In genomic region chr9:92403153-92403552, GRCh38 we compare ENCODE assay signal across 32 cellular contexts. TPM values are rescaled to one million over a fixed set of nuclear protein-coding genes. Genes with fewer than 3 reads are reported as not detected.
DNase-seq lines count a peak whose midpoint lies in the region; ATAC-seq and TF ChIP-seq lines count a peak whose summit lies in the region.
"Had no signal": no experiment of that assay in that cellular context is flagged by ENCODE, and none has a peak within 500 bp of the region (broad histone marks: within the 10 kb centered on the region; RNA-seq: fewer than 3 reads in every experiment).

No MANE protein-coding gene starts in this region.

- no peaks in the 10 kb centered on the region for H3K36me3 Mint-ChIP-seq in MCF 10A (ENCODE audit: insufficient read depth, unreplicated experiment)
- H3K36me3 Mint-ChIP-seq: CD14-positive monocyte, T-cell had no signal

- peaks cover under 1% of the 10 kb centered on the region for H3K9me3 Mint-ChIP-seq in MCF 10A (ENCODE audit: unreplicated experiment)
- H3K9me3 Mint-ChIP-seq: CD14-positive monocyte, T-cell had no signal

- H3K27me3 Mint-ChIP-seq in MCF 10A (ENCODE audit: insufficient read depth, unreplicated experiment) = no peaks in the 10 kb centered on the region
- H3K27me3 Mint-ChIP-seq: activated naive CD8-positive, alpha-beta T cell treated with anti-CD3 and anti-CD28 coated beads, Interleukin-2, amount 10 ng/mL, durations not matched to agents 7 days and 5 days; T-cell had no signal

- ATAC-seq in psoas muscle (no peak), PC-3 (no peak), GM18520 (IDR thresholded peaks at IDR 0.05; ENCODE audit: unreplicated experiment) (no peak)
- ATAC-seq: T-cell had no signal

- TF ChIP-seq POLR2A in breast epithelium (IDR thresholded peaks at IDR 0.05) = no peak
- TF ChIP-seq POLR2A in uterus (IDR thresholded peaks at IDR 0.05) = no peak

- CTCF ChIA-PET in MCF 10A (lab: Yijun Ruan, JAX) (no interaction called here), PC-3 (lab: Charles Lee) (no interaction called here)

- H3K27ac ChIP-seq in breast epithelium = no peak overlapping the region
- H3K27ac ChIP-seq in psoas muscle = no peak overlapping the region
- H3K27ac ChIP-seq in uterus = peak overlapping the region; percentile 74 to 87
- no peak overlapping the region for H3K27ac ChIP-seq in PC-3 (ENCODE audit: low read length)
- H3K27ac ChIP-seq: 22Rv1, epithelial cell of prostate had no signal

- H3K36me3 ChIP-seq in breast epithelium (no peaks in the 10 kb centered on the region), psoas muscle (ENCODE audit: insufficient read depth in 1 of 2, low read depth in 1 of 2) (no peaks in the 10 kb centered on the region), uterus (no peaks in the 10 kb centered on the region), PC-3 (ENCODE audit: low read depth, low read length) (no peaks in the 10 kb centered on the region)

- H3K4me3 ChIP-seq in breast epithelium (peak overlapping the region; percentile 2 to 14 (median 10)), fibroblast of the aortic adventitia (ENCODE audit: low read depth, low read length) (peak overlapping the region; percentile 50), psoas muscle (peak overlapping the region; percentile 41), uterus (peak overlapping the region in 1 of 2 donors; percentile 9), PC-3 (ENCODE audit: low read length) (no peak overlapping the region)

- intact Hi-C loops in breast epithelium (cut with DNase I; ENCODE audit: low total_unique reads) (no loop called here), MCF 10A (cut with micrococcal nuclease) (no loop called here), psoas muscle (cut with DNase I) (no loop called here), uterus (cut with DNase I; ENCODE audit: low total_unique reads) (no loop called here), PC-3 (cut with micrococcal nuclease) (no loop called here)

- H2AFZ ChIP-seq in PC-3 (ENCODE audit: low read length) = no peak overlapping the region

- H3K4me1 ChIP-seq in breast epithelium = no peaks in the 10 kb centered on the region
- no peaks in the 10 kb centered on the region for H3K4me1 ChIP-seq in psoas muscle
- no peaks in the 10 kb centered on the region for H3K4me1 ChIP-seq in uterus
- H3K4me1 ChIP-seq in PC-3 (ENCODE audit: insufficient read depth, low read length) = no peaks in the 10 kb centered on the region

- H4K20me1 ChIP-seq in PC-3 (ENCODE audit: low read length) = no peaks in the 10 kb centered on the region

- BruUV-seq in MCF 10A (replicated peaks; lab: Mats Ljungman, UMichigan) = no TSS peak
- BruUV-seq in PC-3 (replicated peaks; lab: Mats Ljungman, UMichigan) = no TSS peak

- DNase-seq in breast epithelium (ENCODE audit: low spot score in 2 of 2) = no peak
- no peak for DNase-seq in MCF 10A (ENCODE audit: unreplicated experiment)
- no peak for DNase-seq in fibroblast of the aortic adventitia (ENCODE audit: low read depth)
- DNase-seq in psoas muscle = no peak
- DNase-seq in uterus = no peak
- no peak for DNase-seq in NCI-H2227 treated with DMSO at 0.1 percent for 48 hours (lab: John Stamatoyannopoulos, UW)
- no peak for DNase-seq in PC-3
- DNase-seq: activated CD4-positive, alpha-beta T cell treated with anti-CD3 and anti-CD28 coated beads, Interleukin-2, amount 50 U/mL, for 48 hours; activated CD8-positive, alpha-beta memory T cell treated with anti-CD3 and anti-CD28 coated beads, Interleukin-2, amount 50 U/mL, for 48 hours; activated naive CD8-positive, alpha-beta T cell treated with anti-CD3 and anti-CD28 coated beads, Interleukin-2, amount 10 ng/mL, durations not matched to agents 7 days and 5 days; DMS79; effector CD8-positive, alpha-beta T cell; foreskin fibroblast; GF-D8; hippocampal formation; left cardiac atrium; mesendoderm; NCI-H1417; NCI-H2029 treated with DMSO at 0.1 percent for 48 hours; NCI-H226; NCI-H774; nucleus accumbens; stimulated activated CD4-positive, alpha-beta T cell treated with anti-CD3 and anti-CD28 coated beads, Interleukin-2, amount 100 ng/mL, for 48 hours; T-cell had no signal

- no peaks in the 10 kb centered on the region for H3K27me3 ChIP-seq in breast epithelium
- H3K27me3 ChIP-seq in psoas muscle (ENCODE audit: insufficient read depth in 3 of 3, low read length in 2 of 3) = no peaks in the 10 kb centered on the region
- no peaks in the 10 kb centered on the region for H3K27me3 ChIP-seq in uterus
- no peaks in the 10 kb centered on the region for H3K27me3 ChIP-seq in PC-3 (ENCODE audit: low read length)

- H3F3A ChIP-seq in PC-3 (ENCODE audit: low read length, unreplicated experiment) = no peaks in the 10 kb centered on the region

- H3K9ac ChIP-seq in PC-3 (ENCODE audit: low read length) = no peak overlapping the region

- TF ChIP-seq CTCF in breast epithelium (IDR thresholded peaks at IDR 0.05) (no peak), MCF 10A (IDR thresholded peaks at IDR 0.05; ENCODE audit: unreplicated experiment) (no peak), fibroblast of the aortic adventitia (IDR thresholded peaks at IDR 0.05; ENCODE audit: insufficient read depth, low read length) (no peak), psoas muscle (IDR thresholded peaks at IDR 0.05) (no peak), uterus (IDR thresholded peaks at IDR 0.05) (no peak), PC-3 (conservative IDR thresholded peaks at IDR 0.05; ENCODE audit: low read depth, low read length) (no peak)

- H3K9me3 ChIP-seq in breast epithelium (no peaks in the 10 kb centered on the region), psoas muscle (no peaks in the 10 kb centered on the region), uterus (no peaks in the 10 kb centered on the region), PC-3 (ENCODE audit: low read length) (no peaks in the 10 kb centered on the region)

- H3K9me2 ChIP-seq in PC-3 (replicated peaks; ENCODE audit: low read length) = no peaks in the 10 kb centered on the region

- H3K4me2 ChIP-seq in PC-3 (ENCODE audit: low read length) = no peak overlapping the region

- POLR2A ChIA-PET in MCF 10A (lab: Yijun Ruan, JAX) = interaction anchor here (0.6 to 1.5 kb wide), 2 partner anchors 18 to 76 kb away, joined by 3 to 5 read pairs; no protein-coding TSS in a partner anchor
- POLR2A ChIA-PET in PC-3 (lab: Charles Lee; ENCODE audit: unreplicated experiment) = no interaction called here

- H3K4me1 Mint-ChIP-seq in MCF 10A (ENCODE audit: insufficient read depth, unreplicated experiment) = no peaks in the 10 kb centered on the region

- WGBS in psoas muscle, 3 donors = 57 to 61% (median 59%) methylated on average over 3 of the region's 3 CpGs

- no peaks in the 10 kb centered on the region for H3K79me2 ChIP-seq in PC-3 (ENCODE audit: low read length)

- H3K4me3 Mint-ChIP-seq in MCF 10A (ENCODE audit: unreplicated experiment) = no peak overlapping the region
- H3K4me3 Mint-ChIP-seq: activated naive CD8-positive, alpha-beta T cell treated with anti-CD3 and anti-CD28 coated beads, Interleukin-2, amount 10 ng/mL, durations not matched to agents 7 days and 5 days; CD14-positive monocyte; T-cell had no signal

- no peak overlapping the region for H3K27ac Mint-ChIP-seq in MCF 10A (ENCODE audit: low read depth, unreplicated experiment)
- H3K27ac Mint-ChIP-seq: activated naive CD8-positive, alpha-beta T cell treated with anti-CD3 and anti-CD28 coated beads, Interleukin-2, amount 10 ng/mL, durations not matched to agents 7 days and 5 days; CD14-positive monocyte; T-cell had no signal

RNA-seq across cellular contexts. Expression of gene OGN, which starts 1.2 kb away (rescaled TPM):
- 10 to 100 TPM; 14.1 to 92.5 (median 17.7) TPM for total RNA-seq in breast epithelium
- not detected in 2 replicates for total RNA-seq in MCF 10A (2022)
- total RNA-seq in fibroblast of the aortic adventitia (ENCODE audit: low replicate concordance) = 140 and 166 TPM in 2 replicates
- 1 to 10 TPM in 2 of 4 donors, under 1 TPM in 2; 0.64 to 7.4 (median 1.9) TPM for total RNA-seq in psoas muscle
- polyA plus RNA-seq in psoas muscle = 1 to 10 TPM in 1 of 3 donors, under 1 TPM in 2; 0.65 to 1.1 (median 0.76) TPM
- 100 to 1,000 TPM in 1 of 4 donors, 10 to 100 TPM in 3; 26.0 to 302 (median 43.0) TPM for total RNA-seq in uterus
- not detected in 2 replicates for total RNA-seq in PC-3 (2014; rRNA removed)
- total RNA-seq: activated naive CD8-positive, alpha-beta T cell treated with anti-CD3 and anti-CD28 coated beads, Interleukin-2, amount 10 ng/mL, durations not matched to agents 7 days and 5 days; M059J; renal cortical epithelial cell; RPMI7951; SK-MEL-5 had no signal
- polyA plus RNA-seq: CD14-positive monocyte had no signal

RNA-seq across cellular contexts. Expression of gene OMD, which starts 21.1 kb away (rescaled TPM):
- total RNA-seq in breast epithelium (10 to 100 TPM; 12.8 to 39.2 (median 30.0) TPM), MCF 10A (2022) (0.61 and 1.4 TPM in 2 replicates), fibroblast of the aortic adventitia (ENCODE audit: low replicate concordance) (0.33 and 16.1 TPM in 2 replicates), psoas muscle (1 to 10 TPM in 1 of 4 donors, under 1 TPM in 3; 0.12 to 1.7 (median 0.73) TPM), uterus (10 to 100 TPM in 2 of 4 donors, 1 to 10 TPM in 2; 8.5 to 24.4 (median 11.1) TPM), PC-3 (2014; rRNA removed) (not detected in 2 replicates)
- polyA plus RNA-seq in psoas muscle = under 1 TPM; 0.45 to 0.98 (median 0.68) TPM
- total RNA-seq: activated naive CD8-positive, alpha-beta T cell treated with anti-CD3 and anti-CD28 coated beads, Interleukin-2, amount 10 ng/mL, durations not matched to agents 7 days and 5 days; M059J; renal cortical epithelial cell; RPMI7951; SK-MEL-5; T-cell had no signal
- polyA plus RNA-seq: CD14-positive monocyte had no signal

Comparison
In these comparisons a context has a peak if more than half of its experiments do, and no peak if none do; other contexts are left out.
1. H3K27ac ChIP-seq: peak in uterus (2 of 2); none in breast epithelium (0 of 2), psoas muscle (single experiment) and PC-3 (single experiment).